Comparison of ENCODE assay signal across 8 cellular contexts in genomic region chr12:48973992-48974673, GRCh38. TPM values are rescaled to one million over a fixed set of nuclear protein-coding genes. Genes with fewer than 3 reads are reported as not detected.
A peak's percentile ranks its signal among the peaks of the same experiment; 100 is the strongest.
DNase-seq lines count a peak whose midpoint lies in the region; ATAC-seq, FAIRE-seq and TF ChIP-seq lines count a peak whose summit lies in the region.

No MANE protein-coding gene starts in this region.

- H3K27ac ChIP-seq in heart left ventricle: no peak overlapping the region

- H3K27me3 ChIP-seq in heart left ventricle (peaks cover 47 to 100% (median 94%) of the 10 kb centered on the region in 9 donors), MG63 (peaks cover 23% of the 10 kb centered on the region)

- TF ChIP-seq CTCF in heart left ventricle (IDR thresholded peaks at IDR 0.05): peak; percentile 29 to 68 (median 58)

- ATAC-seq in heart left ventricle (peak; percentile 5 to 63 (median 55)), HG02759 (IDR thresholded peaks at IDR 0.05; ENCODE audit: unreplicated experiment) (no peak)

- H3K36me3 ChIP-seq in heart left ventricle: no peaks in the 10 kb centered on the region
- H3K36me3 ChIP-seq in MG63: no peaks in the 10 kb centered on the region

- no peak for TF ChIP-seq POLR2A in heart left ventricle (IDR thresholded peaks at IDR 0.05)

- WGBS in heart left ventricle, 4 donors: 16 to 30% (median 19%) methylated on average over 7 to 17 of the region's 17 CpGs

- DNase-seq in GM18507 (ENCODE audit: extremely low spot score, insufficient read length, low read depth) (no peak), heart left ventricle (peak in 3 of 5 donors; percentile 66 to 74 (median 68)), NCI-H526 treated with DMSO at 0.1 percent for 48 hours (lab: John Stamatoyannopoulos, UW) (no peak), MG63 (no peak), cerebellum (ENCODE audit: low spot score) (no peak)
- peak; percentile 73 for DNase-seq in activated CD8-positive, alpha-beta memory T cell treated with anti-CD3 and anti-CD28 coated beads for 24 hours
- peak; percentile 52 to 57 for DNase-seq in stimulated activated CD4-positive, alpha-beta T cell treated with anti-CD3 and anti-CD28 coated beads, Interleukin-2, amount 100 ng/mL, for 24 hours

- FAIRE-seq in GM18507 (lab: Jason Lieb, UNC): peak; percentile 5

- intact Hi-C loops in heart left ventricle (cut with DNase I): no loop called here

- H3K9me3 ChIP-seq in heart left ventricle: no peaks in the 10 kb centered on the region
- no peaks in the 10 kb centered on the region for H3K9me3 ChIP-seq in MG63

- H3K4me3 ChIP-seq in heart left ventricle (no peak overlapping the region), MG63 (no peak overlapping the region)

- peaks cover 7 to 54% (median 24%) of the 10 kb centered on the region in 12 donors for H3K4me1 ChIP-seq in heart left ventricle

RNA-seq across cellular contexts. Expression of gene WNT10B, which starts 2.6 kb away (rescaled TPM):
- total RNA-seq in heart left ventricle (1 to 10 TPM in 1 of 9 donors, under 1 TPM in 7, not detected in 1; 0.12 to 1.3 (median 0.22) TPM), cerebellum (5.7 TPM)
- under 1 TPM; 0.08 to 0.28 TPM for polyA plus RNA-seq in heart left ventricle
- total RNA-seq in MG63 (2014; rRNA removed; shearing (Covaris generic); ENCODE audit: low replicate concordance): 2.7 and 3.6 TPM in 2 replicates

RNA-seq across cellular contexts. Expression of gene WNT1, which starts 4.0 kb away (rescaled TPM):
- total RNA-seq in heart left ventricle (under 1 TPM in 1 of 9 donors, not detected in 8; 0.29 TPM), cerebellum (not detected)
- not detected for polyA plus RNA-seq in heart left ventricle
- not detected in 2 replicates for total RNA-seq in MG63 (2014; rRNA removed; shearing (Covaris generic); ENCODE audit: low replicate concordance)

RNA-seq across cellular contexts. Expression of gene ARF3, which starts 16.8 kb away (rescaled TPM):
- 100 to 1,000 TPM in 1 of 9 donors, 10 to 100 TPM in 8; 35.8 to 130 (median 54.0) TPM for total RNA-seq in heart left ventricle
- 10 to 100 TPM; 40.1 to 61.5 TPM for polyA plus RNA-seq in heart left ventricle
- total RNA-seq in MG63 (2014; rRNA removed; shearing (Covaris generic); ENCODE audit: low replicate concordance): 77.7 and 79.1 TPM in 2 replicates
- total RNA-seq in cerebellum: 49.6 TPM

RNA-seq across cellular contexts. Expression of gene DDN, which starts 25.0 kb away (rescaled TPM):
- 1 to 10 TPM in 4 of 9 donors, under 1 TPM in 5; 0.40 to 2.8 (median 0.95) TPM for total RNA-seq in heart left ventricle
- under 1 TPM; 0.42 to 0.91 TPM for polyA plus RNA-seq in heart left ventricle
- total RNA-seq in MG63 (2014; rRNA removed; shearing (Covaris generic); ENCODE audit: low replicate concordance): 0.13 TPM in 1 of 2 replicates, not detected in the other
- total RNA-seq in cerebellum: 0.64 TPM

RNA-seq across cellular contexts. Expression of gene PRKAG1, which starts 44.4 kb away (rescaled TPM):
- total RNA-seq in heart left ventricle (100 to 1,000 TPM in 2 of 9 donors, 10 to 100 TPM in 7; 72.0 to 107 (median 98.6) TPM), cerebellum (33.6 TPM)
- 10 to 100 TPM; 91.5 to 93.5 TPM for polyA plus RNA-seq in heart left ventricle
- total RNA-seq in MG63 (2014; rRNA removed; shearing (Covaris generic); ENCODE audit: low replicate concordance): 76.4 and 102 TPM in 2 replicates

Comparison
In these comparisons a context has a peak if more than half of its experiments do, and no peak if none do; other contexts are left out.
1. DNase-seq: peak in activated CD8-positive, alpha-beta memory T cell treated with anti-CD3 and anti-CD28 coated beads for 24 hours (single experiment), heart left ventricle (3 of 5) and stimulated activated CD4-positive, alpha-beta T cell treated with anti-CD3 and anti-CD28 coated beads, Interleukin-2, amount 100 ng/mL, for 24 hours (2 of 2); none in GM18507 (single experiment), NCI-H526 treated with DMSO at 0.1 percent for 48 hours (single experiment), MG63 (single experiment) and cerebellum (single experiment).